In the genomic region with DNA sequence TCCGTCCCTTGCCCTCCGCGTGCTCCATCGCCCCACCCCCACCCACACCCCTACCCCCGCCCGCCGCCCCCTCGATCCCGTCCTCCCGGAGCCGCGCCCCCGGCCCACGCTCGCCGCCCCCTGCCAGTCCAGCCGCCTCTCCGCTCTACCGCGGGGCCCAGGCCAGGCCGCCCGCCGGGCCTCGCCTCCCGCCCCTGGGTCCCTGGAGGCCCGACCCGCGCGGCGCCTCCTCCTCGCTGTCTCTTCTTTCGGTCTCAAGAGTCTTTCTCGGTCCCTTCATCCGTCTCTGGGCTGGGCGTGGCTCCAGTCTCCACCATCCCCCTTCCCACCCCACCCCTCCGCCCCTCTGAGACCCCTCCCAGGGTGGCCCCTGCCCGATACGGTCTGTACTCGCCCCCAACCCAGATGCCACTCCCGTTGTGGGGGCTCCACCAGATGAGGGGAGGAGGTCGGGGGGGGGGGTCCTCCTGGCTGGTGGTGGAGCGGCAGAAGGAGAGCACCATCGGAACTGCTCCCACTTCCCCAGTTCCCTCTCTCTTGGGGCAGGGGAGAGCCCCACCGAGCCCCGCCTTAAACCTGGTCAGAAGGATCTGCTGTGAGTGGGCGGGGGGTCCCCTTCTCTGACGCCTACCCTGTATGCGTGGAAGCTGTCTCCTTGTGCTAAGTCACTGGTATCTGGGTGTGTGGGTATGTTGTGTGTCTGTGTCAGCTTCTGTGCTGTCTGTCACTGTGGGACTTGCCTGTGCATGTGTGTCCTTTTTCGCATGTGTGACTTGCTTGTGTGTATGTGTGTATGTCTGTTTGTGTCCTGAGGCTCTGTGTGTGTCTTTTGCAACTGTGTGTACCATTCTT, we compare ENCODE assay signal across 8 cellular contexts. TPM values are rescaled to one million over a fixed set of nuclear protein-coding genes. Genes with fewer than 3 reads are reported as not detected.
DNase-seq lines count a peak whose midpoint lies in the region; ATAC-seq and TF ChIP-seq lines count a peak whose summit lies in the region.

No MANE protein-coding gene starts in this region.

- 5 to 14% (median 6%) methylated on average over 13 to 49 of the region's 49 CpGs for WGBS in adrenal gland, 4 donors

- intact Hi-C loops in adrenal gland (cut with DNase I), result loop anchor here in 1 of 2 donors (5.0 kb wide), 1 partner anchor 40 kb away; no protein-coding TSS in a partner anchor

- no peak for TF ChIP-seq POLR2A in adrenal gland (IDR thresholded peaks at IDR 0.05)

- CTCF ChIA-PET in BJ (lab: Yijun Ruan, JAX) (no interaction called here), RWPE1 (lab: Yijun Ruan, JAX) (no interaction called here)

- H3K27me3 ChIP-seq in BJ (ENCODE audit: control insufficient read depth, insufficient read depth, low read length) (peaks cover 5% of the 10 kb centered on the region), adrenal gland (no peaks in the 10 kb centered on the region)

- H3K4me3 ChIP-seq in BJ (ENCODE audit: low read depth, low read length) (peak overlapping the region; percentile 94), adrenal gland (peak overlapping the region in 3 of 4 donors; percentile 5 to 99 (median 68)), iPS-18c (ENCODE audit: insufficient read depth, low read depth, low read length) (peak overlapping the region; percentile 81)

- no peaks in the 10 kb centered on the region for H3K9me3 ChIP-seq in adrenal gland (replicated peaks in 1 of 3)
- H3K9me3 ChIP-seq in iPS-18c (ENCODE audit: control insufficient read depth, insufficient read depth, low read length), result no peaks in the 10 kb centered on the region

- TF ChIP-seq CTCF in BJ (IDR thresholded peaks at IDR 0.05; ENCODE audit: insufficient read depth, low read depth, low read length) (no peak), RWPE1 (conservative IDR thresholded peaks at IDR 0.05; ENCODE audit: low read depth) (no peak), adrenal gland (IDR thresholded peaks at IDR 0.05) (peak in 1 of 6 experiments; percentile 2)

- ATAC-seq in GM21447 (IDR thresholded peaks at IDR 0.05; ENCODE audit: unreplicated experiment), result peak; percentile 35

- peaks cover 2% of the 10 kb centered on the region for H3K36me3 ChIP-seq in BJ (ENCODE audit: control insufficient read depth, insufficient read depth, low read length)
- no peaks in the 10 kb centered on the region for H3K36me3 ChIP-seq in adrenal gland (replicated peaks in 1 of 2)

- POLR2A ChIA-PET in BJ (lab: Charles Lee), result no interaction called here
- POLR2A ChIA-PET in RWPE1 (lab: Yijun Ruan, JAX; ENCODE audit: low non-redundant PET), result interaction anchor here (0.5 kb wide), 1 partner anchor 14 kb away, joined by 4 read pairs; no protein-coding TSS in a partner anchor

- H3K4me1 ChIP-seq in adrenal gland (replicated peaks in 1 of 2), result peaks cover 49 to 76% of the 10 kb centered on the region in 2 donors

- H3K27ac ChIP-seq in RWPE1 (peak overlapping the region; percentile 77), adrenal gland (peak overlapping the region in 4 of 5 donors; percentile 64 to 99 (median 84))

- DNase-seq in BJ (ENCODE audit: low read depth), result no peak
- DNase-seq in RWPE1 (ENCODE audit: low spot score), result peak; percentile 17
- peak in 1 of 7 donors; percentile 59 for DNase-seq in adrenal gland
- DNase-seq in stimulated activated CD4-positive, alpha-beta T cell treated with anti-CD3 and anti-CD28 coated beads, Interleukin-1b, Interleukin-23, amount 100 ng/mL, for 4 hours (ENCODE audit: low read depth in 2 of 2), result peak; percentile 37 to 45
- DNase-seq in NCI-H187 treated with DMSO at 0.1 percent for 48 hours (lab: John Stamatoyannopoulos, UW), result no peak
- DNase-seq in DMS114 treated with DMSO at 0.1 percent for 48 hours (lab: John Stamatoyannopoulos, UW; ENCODE audit: unreplicated experiment), result no peak

RNA-seq across cellular contexts. Expression of a gene that starts 1.0 kb away (rescaled TPM):
- polyA plus RNA-seq in BJ (2011; rRNA removed) (24.2 and 33.5 TPM in 2 replicates), adrenal gland (10 to 100 TPM; 34.7 to 78.7 (median 38.2) TPM)
- 19.0 and 23.6 TPM in 2 replicates for polyA minus RNA-seq in BJ (2011; rRNA and poly(A)+ RNA removed)
- 100 to 1,000 TPM in 1 of 8 donors, 10 to 100 TPM in 7; 25.8 to 156 (median 53.7) TPM for total RNA-seq in adrenal gland

RNA-seq across cellular contexts. Expression of a gene that starts 31.8 kb away (rescaled TPM):
- polyA plus RNA-seq in BJ (2011; rRNA removed), result 27.9 and 33.5 TPM in 2 replicates
- 38.3 and 50.3 TPM in 2 replicates for polyA minus RNA-seq in BJ (2011; rRNA and poly(A)+ RNA removed)
- 10 to 100 TPM; 12.9 to 34.5 (median 22.9) TPM for total RNA-seq in adrenal gland
- polyA plus RNA-seq in adrenal gland, result 10 to 100 TPM in 2 of 3 donors, 1 to 10 TPM in 1; 6.7 to 24.1 (median 13.0) TPM

Comparison
In these comparisons a context has a peak if more than half of its experiments do, and no peak if none do; other contexts are left out.
1. DNase-seq: peak in RWPE1 (single experiment) and stimulated activated CD4-positive, alpha-beta T cell treated with anti-CD3 and anti-CD28 coated beads, Interleukin-1b, Interleukin-23, amount 100 ng/mL, for 4 hours (2 of 2); none in BJ (single experiment), NCI-H187 treated with DMSO at 0.1 percent for 48 hours (single experiment) and DMS114 treated with DMSO at 0.1 percent for 48 hours (single experiment).
2. Peak in every context shown above with its lines, with median percentiles within 50 percentile points of each other: H3K4me3 ChIP-seq.